In the genomic region with DNA sequence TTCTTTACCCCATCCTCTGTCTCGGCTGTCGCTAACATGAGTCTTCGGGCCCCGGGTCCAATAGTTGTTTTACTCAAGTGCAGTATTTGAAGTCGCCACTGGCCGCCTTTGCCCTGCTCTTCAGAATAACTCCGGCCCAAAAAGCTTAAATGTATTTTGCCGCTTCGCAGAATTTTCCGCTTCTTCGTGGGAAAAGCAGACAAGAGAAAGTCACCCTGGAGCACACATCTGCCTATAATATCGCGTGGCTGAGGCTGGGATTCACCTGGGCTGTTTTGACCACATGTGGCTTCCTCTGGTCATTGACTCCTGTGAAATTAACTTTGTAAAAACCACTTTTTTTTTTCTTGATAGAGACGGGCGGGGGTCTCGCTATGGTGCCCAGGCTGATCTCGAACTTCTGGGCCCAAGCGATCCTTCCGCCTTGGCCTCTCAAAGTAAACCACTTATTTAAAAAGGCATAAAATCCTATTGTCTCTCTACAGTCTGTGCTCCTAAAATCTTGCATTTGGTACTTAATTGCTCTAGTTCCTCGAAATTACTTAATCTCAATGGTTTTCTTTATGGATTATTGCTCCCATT, we compare ENCODE assay signal across 2 cellular contexts.
TF ChIP-seq lines count a peak whose summit lies in the region.

No MANE protein-coding gene starts in this region.

TF ChIP-seq in IMR-90, 13 proteins besides CTCF, POLR2A, EP300 and RAD21:
- TF ChIP-seq BHLHE40 (IDR thresholded peaks at IDR 0.05; ENCODE audit: low read depth, low read length), result no peak

TF ChIP-seq in GM12878, 131 proteins besides CTCF, POLR2A, EP300 and RAD21:
- TF ChIP-seq RUNX3 (IDR thresholded peaks at IDR 0.05; ENCODE audit: low read length) (peak; percentile 72), EED (IDR thresholded peaks at IDR 0.05; ENCODE audit: low read depth) (0 out of 2 replicates have a peak, but pooled peaks have one; percentile 7), ZNF384 (IDR thresholded peaks at IDR 0.05; ENCODE audit: borderline replicate concordance, low read depth, low read length) (peak; percentile 9; the same call in 1 of the 2 replicates), DPF2 (IDR thresholded peaks at IDR 0.05) (0 out of 2 replicates have a peak, but pooled peaks have one; percentile 7), FOXK2 (IDR thresholded peaks at IDR 0.05) (no peak), NBN (IDR thresholded peaks at IDR 0.05) (0 out of 2 replicates have a peak, but pooled peaks have one; percentile 38), CBX5 (IDR thresholded peaks at IDR 0.05; ENCODE audit: low read depth) (no peak), POLR2AphosphoS2 (IDR thresholded peaks at IDR 0.05; ENCODE audit: low read depth, low read length) (no peak), BCL11A (IDR thresholded peaks at IDR 0.05; ENCODE audit: low read depth, low read length) (no peak)
- TF ChIP-seq, protein P1, sequence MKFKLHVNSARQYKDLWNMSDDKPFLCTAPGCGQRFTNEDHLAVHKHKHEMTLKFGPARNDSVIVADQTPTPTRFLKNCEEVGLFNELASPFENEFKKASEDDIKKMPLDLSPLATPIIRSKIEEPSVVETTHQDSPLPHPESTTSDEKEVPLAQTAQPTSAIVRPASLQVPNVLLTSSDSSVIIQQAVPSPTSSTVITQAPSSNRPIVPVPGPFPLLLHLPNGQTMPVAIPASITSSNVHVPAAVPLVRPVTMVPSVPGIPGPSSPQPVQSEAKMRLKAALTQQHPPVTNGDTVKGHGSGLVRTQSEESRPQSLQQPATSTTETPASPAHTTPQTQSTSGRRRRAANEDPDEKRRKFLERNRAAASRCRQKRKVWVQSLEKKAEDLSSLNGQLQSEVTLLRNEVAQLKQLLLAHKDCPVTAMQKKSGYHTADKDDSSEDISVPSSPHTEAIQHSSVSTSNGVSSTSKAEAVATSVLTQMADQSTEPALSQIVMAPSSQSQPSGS (IDR thresholded peaks at IDR 0.05; ENCODE audit: low read length), result peak; percentile 33; the same call in 1 of the 2 replicates
